ENCODE assay signal across 23 cellular contexts in the genomic region with DNA sequence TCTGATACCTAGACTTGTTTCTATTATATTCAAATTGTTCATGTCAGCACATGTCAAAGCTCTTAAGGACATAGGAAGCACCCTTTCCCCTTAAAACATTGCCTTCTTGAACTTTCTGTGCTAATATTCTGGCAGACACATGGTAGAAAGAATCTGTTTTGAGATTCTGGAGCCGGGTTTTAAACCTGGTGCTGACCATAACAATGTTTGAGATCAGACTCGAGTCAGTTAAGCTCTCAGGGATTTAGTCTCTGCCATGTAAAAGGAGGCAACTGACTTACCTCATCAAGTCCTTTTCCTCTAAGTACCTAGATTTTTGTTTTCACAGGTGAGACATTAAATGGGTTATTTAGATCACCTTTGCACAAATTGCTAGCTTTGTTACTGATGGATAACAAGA. TPM values are rescaled to one million over a fixed set of nuclear protein-coding genes. Genes with fewer than 3 reads are reported as not detected.
DNase-seq lines count a peak whose midpoint lies in the region; ATAC-seq, FAIRE-seq and TF ChIP-seq lines count a peak whose summit lies in the region.
"Had no signal": no experiment of that assay in that cellular context is flagged by ENCODE, and none has a peak within 500 bp of the region (broad histone marks: within the 10 kb centered on the region; RNA-seq: fewer than 3 reads in every experiment).

No MANE protein-coding gene starts in this region.

- intact Hi-C loops in sigmoid colon (cut with DNase I), result loop anchor here (5.0 kb wide), 1 partner anchor 37 kb away; a partner anchor contains a TSS

- no peak for DNase-seq in GM18507 (ENCODE audit: extremely low spot score, insufficient read length, low read depth)
- DNase-seq in epithelial cell of prostate (ENCODE audit: low read depth, low spot score), result no peak
- DNase-seq in sigmoid colon, result no peak
- DNase-seq in NCI-H2171 (lab: John Stamatoyannopoulos, UW), result no peak
- no peak for DNase-seq in cerebellar nuclear complex (lab: John Stamatoyannopoulos, UW)
- DNase-seq in NCI-H526 (lab: John Stamatoyannopoulos, UW), result no peak
- DNase-seq: activated CD4-positive, alpha-beta memory T cell treated with anti-CD3 and anti-CD28 coated beads, Interleukin-2, amount 10 ng/mL, durations not matched to agents 7 days and 5 days; activated effector memory CD4-positive, alpha-beta T cell treated with anti-CD3 and anti-CD28 coated beads, Interleukin-2, amount 50 U/mL, for 16 hours; activated naive CD8-positive, alpha-beta T cell treated with anti-CD3 and anti-CD28 coated beads, Interleukin-2, amount 50 U/mL, for 24 hours; activated T-cell treated with anti-CD3 and anti-CD28 coated beads for 4 hours; foreskin fibroblast; islet precursor cell; lower lobe of right lung; MM.1S; Right ventricle myocardium superior; stimulated activated CD4-positive, alpha-beta T cell treated with anti-CD3 and anti-CD28 coated beads, Interleukin-2, amount 100 ng/mL, for 48 hours; stimulated activated naive CD4-positive, alpha-beta T cell treated with Interleukin-2 at 50 U/mL for 16 hours; trophoblast cell had no signal

- H3K4me1 ChIP-seq in ACC112 (ENCODE audit: control insufficient read depth, insufficient read depth, low read length, unreplicated experiment) (peaks cover 33% of the 10 kb centered on the region), sigmoid colon (peaks cover 0 to 89% (median 52%) of the 10 kb centered on the region in 4 donors)

- H3K27ac ChIP-seq in ACC112 (ENCODE audit: low read depth, low read length), result no peak overlapping the region
- peak overlapping the region; percentile 9 for H3K27ac ChIP-seq in epithelial cell of prostate
- peak overlapping the region in 3 of 4 donors; percentile 65 to 75 (median 72) for H3K27ac ChIP-seq in sigmoid colon
- H3K27ac ChIP-seq: C4-2B, lower lobe of right lung had no signal

- no peaks in the 10 kb centered on the region for H3K36me3 ChIP-seq in ACC112 (ENCODE audit: insufficient read depth, low read length)
- no peaks in the 10 kb centered on the region for H3K36me3 ChIP-seq in sigmoid colon
- H3K36me3 ChIP-seq: HAP-1, lower lobe of right lung had no signal

- ATAC-seq in HG03432 (IDR thresholded peaks at IDR 0.05; ENCODE audit: unreplicated experiment), result no peak
- ATAC-seq: activated naive CD8-positive, alpha-beta T cell treated with anti-CD3 and anti-CD28 coated beads, Interleukin-2, amount 50 U/mL, for 24 hours; lower lobe of right lung had no signal

- no peaks in the 10 kb centered on the region for H3K9me3 ChIP-seq in sigmoid colon
- H3K9me3 ChIP-seq: HAP-1, lower lobe of right lung had no signal

- 63 to 73% methylated on average over 2 of the region's 2 CpGs for WGBS in sigmoid colon, 2 donors

- TF ChIP-seq POLR2A in sigmoid colon (IDR thresholded peaks at IDR 0.05), result no peak

- TF ChIP-seq EP300 in sigmoid colon (IDR thresholded peaks at IDR 0.05), result no peak

- H3K4me3 ChIP-seq in ACC112 (ENCODE audit: low read depth, low read length) (peak overlapping the region; percentile 43), sigmoid colon (peak overlapping the region in 2 of 4 donors; percentile 8 to 9)
- H3K4me3 ChIP-seq: HAP-1, lower lobe of right lung had no signal

- H3K27me3 ChIP-seq in ACC112 (ENCODE audit: insufficient read depth, low read length), result no peaks in the 10 kb centered on the region
- H3K27me3 ChIP-seq in sigmoid colon, result no peaks in the 10 kb centered on the region

- FAIRE-seq in GM18507 (lab: Jason Lieb, UNC), result peak; percentile 51
- FAIRE-seq: D721Med had no signal

- H3K79me2 ChIP-seq in ACC112 (ENCODE audit: control insufficient read depth, insufficient read depth, low read length, unreplicated experiment), result peaks cover 71% of the 10 kb centered on the region

- no peak for TF ChIP-seq CTCF in sigmoid colon (IDR thresholded peaks at IDR 0.05)

- H2AFZ ChIP-seq in ACC112 (ENCODE audit: low read length, unreplicated experiment), result no peak overlapping the region

RNA-seq across cellular contexts. Expression of a gene that starts 38.9 kb away (rescaled TPM):
- 10 to 100 TPM; 39.9 to 61.9 (median 59.8) TPM for total RNA-seq in sigmoid colon
- polyA plus RNA-seq in sigmoid colon, result 1 to 10 TPM in 2 of 3 donors, under 1 TPM in 1; 0.46 to 3.9 (median 3.0) TPM
